Comparison of ENCODE assay signal across 15 cellular contexts in the genomic region with DNA sequence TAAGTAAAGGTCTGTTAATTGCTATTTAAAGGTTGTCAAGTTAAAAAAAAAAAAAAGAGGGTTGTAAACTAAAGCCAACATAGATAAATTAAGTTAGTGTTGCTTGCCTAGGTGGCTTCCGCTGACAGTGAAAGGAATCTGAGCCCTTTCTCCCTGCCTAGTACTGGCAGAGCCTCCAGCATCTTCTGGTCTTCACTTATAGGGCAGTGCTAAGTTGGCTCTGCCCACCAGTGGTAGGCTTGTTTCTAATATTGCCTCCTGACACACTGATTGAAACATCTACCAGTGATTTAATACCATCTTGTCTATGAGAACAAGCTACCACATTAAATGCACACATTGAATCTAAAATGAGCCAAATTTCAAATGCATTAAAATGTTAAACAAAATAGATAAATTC. TPM values are rescaled to one million over a fixed set of nuclear protein-coding genes. Genes with fewer than 3 reads are reported as not detected.
A peak's percentile ranks its signal among the peaks of the same experiment; 100 is the strongest.
DNase-seq lines count a peak whose midpoint lies in the region; ATAC-seq and TF ChIP-seq lines count a peak whose summit lies in the region.
"Had no signal": no experiment of that assay in that cellular context is flagged by ENCODE, and none has a peak within 500 bp of the region (broad histone marks: within the 10 kb centered on the region; RNA-seq: fewer than 3 reads in every experiment).

No MANE protein-coding gene starts in this region.

- WGBS in right cardiac atrium, result 76% methylated on average over 1 of the region's 1 CpG
- no CpG with 5 or more reads among the region's 1 CpG for WGBS in trophoblast cell (ENCODE audit: extremely low coverage, insufficient coverage, insufficient read length)

- no peaks in the 10 kb centered on the region for H3K36me3 Mint-ChIP-seq in WTC11
- no peaks in the 10 kb centered on the region for H3K36me3 Mint-ChIP-seq in activated naive CD4-positive, alpha-beta T cell treated with anti-CD3 and anti-CD28 coated beads, Interleukin-2, amount 50 U/mL, for 72 hours
- H3K36me3 Mint-ChIP-seq: CD4-positive, alpha-beta memory T cell had no signal

- no peak overlapping the region for H2BK120ac ChIP-seq in trophoblast cell (ENCODE audit: insufficient read depth, low read length, poor library complexity)

- H4K8ac ChIP-seq in trophoblast cell (ENCODE audit: low read depth, low read length), result no peak overlapping the region

- peaks cover 67% of the 10 kb centered on the region for H3K4me1 Mint-ChIP-seq in WTC11

- no peaks in the 10 kb centered on the region for H3K9me3 Mint-ChIP-seq in WTC11
- peaks cover 0 to 7% of the 10 kb centered on the region in 2 donors for H3K9me3 Mint-ChIP-seq in activated naive CD4-positive, alpha-beta T cell treated with anti-CD3 and anti-CD28 coated beads, Interleukin-2, amount 50 U/mL, for 72 hours
- H3K9me3 Mint-ChIP-seq: CD4-positive, alpha-beta memory T cell; HFFc6 had no signal

- H3K18ac ChIP-seq in trophoblast cell (ENCODE audit: low read length), result no peak overlapping the region

- H3K27ac ChIP-seq in right cardiac atrium (ENCODE audit: low read length) (no peak overlapping the region), trophoblast cell (ENCODE audit: low read depth, low read length) (no peak overlapping the region)

- H3K4me2 ChIP-seq in trophoblast cell (ENCODE audit: low read length), result no peak overlapping the region

- no peak overlapping the region for H4K12ac ChIP-seq in trophoblast cell (ENCODE audit: low read depth, low read length)

- no peaks in the 10 kb centered on the region for H3K9me3 ChIP-seq in right cardiac atrium (ENCODE audit: control insufficient read depth, low read length)
- H3K9me3 ChIP-seq in trophoblast cell (ENCODE audit: insufficient read depth, low read depth, low read length), result no peaks in the 10 kb centered on the region
- H3K9me3 ChIP-seq: HAP-1 had no signal

- H3K4ac ChIP-seq in trophoblast cell (ENCODE audit: low read depth, low read length), result peak overlapping the region; percentile 79

- no peaks in the 10 kb centered on the region for H3K36me3 ChIP-seq in trophoblast cell (ENCODE audit: control insufficient read depth in 1 of 2, insufficient read depth in 2 of 2, low read length in 2 of 2)

- no peaks in the 10 kb centered on the region for H3K79me1 ChIP-seq in trophoblast cell (ENCODE audit: low read length)

- intact Hi-C loops in left ventricle myocardium superior (cut with micrococcal nuclease) (no loop called here), right cardiac atrium (cut with DNase I) (no loop called here)

- POLR2A ChIA-PET in WTC11 (lab: Charles Lee), result no interaction called here

- H3K4me3 ChIP-seq in right cardiac atrium (ENCODE audit: low read length) (no peak overlapping the region), trophoblast cell (ENCODE audit: low read depth, low read length) (no peak overlapping the region)
- H3K4me3 ChIP-seq: HAP-1 had no signal

- peak; percentile 55 for ATAC-seq in left ventricle myocardium superior
- ATAC-seq in right cardiac atrium, result no peak
- ATAC-seq in WTC11, result no peak
- ATAC-seq in omental fat pad (ENCODE audit: low FRiP score), result no peak
- ATAC-seq in activated naive CD4-positive, alpha-beta T cell treated with anti-CD3 and anti-CD28 coated beads, Interleukin-2, amount 50 U/mL, for 72 hours, result no peak

- CTCF ChIA-PET in WTC11 (lab: Charles Lee), result interaction anchor here (0.5 to 1.3 kb wide), 4 partner anchors 17 to 345 kb away, joined by 3 to 4 read pairs (median 3); no protein-coding TSS in a partner anchor

- H3K4me1 ChIP-seq in right cardiac atrium (ENCODE audit: control insufficient read depth, insufficient read depth, low read length) (peaks cover 5% of the 10 kb centered on the region), trophoblast cell (ENCODE audit: control insufficient read depth in 1 of 2, insufficient read depth in 2 of 2, low read length in 2 of 2) (peaks cover 2 to 5% of the 10 kb centered on the region in 2 experiments)

- H3K14ac ChIP-seq in trophoblast cell (ENCODE audit: low read length), result no peak overlapping the region

- H4K91ac ChIP-seq in trophoblast cell (ENCODE audit: low read depth, low read length), result no peak overlapping the region

- H3K4me3 Mint-ChIP-seq in WTC11, result no peak overlapping the region
- H3K4me3 Mint-ChIP-seq: CD4-positive, alpha-beta memory T cell; HFFc6 had no signal

- no peak overlapping the region for H2AK5ac ChIP-seq in trophoblast cell (ENCODE audit: low read length)

- no peak overlapping the region for H2BK5ac ChIP-seq in trophoblast cell (ENCODE audit: low read depth, low read length, poor library complexity)

- TF ChIP-seq CTCF in WTC11 (IDR thresholded peaks at IDR 0.05) (no peak), omental fat pad (IDR thresholded peaks at IDR 0.05) (no peak)

- no peak overlapping the region for H3K23ac ChIP-seq in trophoblast cell (ENCODE audit: low read length)

- H3K27ac Mint-ChIP-seq in WTC11, result 0 out of 2 replicates have a peak overlapping the region, but pooled peaks have one; percentile 29
- H3K27ac Mint-ChIP-seq in activated naive CD4-positive, alpha-beta T cell treated with anti-CD3 and anti-CD28 coated beads, Interleukin-2, amount 50 U/mL, for 72 hours, result no peak overlapping the region
- H3K27ac Mint-ChIP-seq: CD4-positive, alpha-beta memory T cell; HFFc6 had no signal

- H3K27me3 Mint-ChIP-seq in WTC11 (ENCODE audit: low read depth), result no peaks in the 10 kb centered on the region
- H3K27me3 Mint-ChIP-seq: CD4-positive, alpha-beta memory T cell had no signal

- no peak for DNase-seq in left ventricle myocardium superior
- no peak for DNase-seq in right cardiac atrium
- DNase-seq in WTC11 (ENCODE audit: low spot score), result no peak
- DNase-seq in trophoblast cell, result no peak
- DNase-seq in omental fat pad (ENCODE audit: low spot score), result no peak
- no peak for DNase-seq in activated naive CD4-positive, alpha-beta T cell treated with anti-CD3 and anti-CD28 coated beads, Interleukin-2, amount 50 U/mL, for 72 hours (ENCODE audit: low spot score in 2 of 2)
- DNase-seq: C1 segment of cervical spinal cord; Calu3; CD4-positive, alpha-beta memory T cell; COR-L47; DMS53; DMS79 treated with DMSO at 0.1 percent for 48 hours; GF-D8; HFFc6 had no signal

- H2AFZ ChIP-seq in trophoblast cell (ENCODE audit: insufficient read depth, low read length, poor library complexity), result no peak overlapping the region

- H2BK12ac ChIP-seq in trophoblast cell (ENCODE audit: low read length), result no peak overlapping the region

- H3K9ac ChIP-seq in trophoblast cell (ENCODE audit: low read length), result no peak overlapping the region

- no peaks in the 10 kb centered on the region for H3K27me3 ChIP-seq in right cardiac atrium (ENCODE audit: control insufficient read depth, insufficient read depth)
- H3K27me3 ChIP-seq in trophoblast cell (ENCODE audit: insufficient read depth, low read length), result no peaks in the 10 kb centered on the region

- H3K79me2 ChIP-seq in trophoblast cell (ENCODE audit: control insufficient read depth, insufficient read depth, low read length, poor library complexity), result peaks cover 2% of the 10 kb centered on the region

TF ChIP-seq in WTC11, 78 proteins besides CTCF, POLR2A, EP300 and RAD21:
- TF ChIP-seq RELA (CRISPR knock-in tag; IDR thresholded peaks at IDR 0.05; ENCODE audit: borderline replicate concordance) (no peak), ETV6 (CRISPR knock-in tag; IDR thresholded peaks at IDR 0.05) (no peak), NR3C1 (CRISPR knock-in tag; conservative IDR thresholded peaks at IDR 0.05; ENCODE audit: low read depth) (no peak), FOXK1 (CRISPR knock-in tag; IDR thresholded peaks at IDR 0.05) (no peak), JAZF1 (CRISPR knock-in tag; IDR thresholded peaks at IDR 0.05) (no peak), MXD4 (CRISPR knock-in tag; IDR thresholded peaks at IDR 0.05; ENCODE audit: borderline replicate concordance) (no peak)
- TF ChIP-seq, protein P1, sequence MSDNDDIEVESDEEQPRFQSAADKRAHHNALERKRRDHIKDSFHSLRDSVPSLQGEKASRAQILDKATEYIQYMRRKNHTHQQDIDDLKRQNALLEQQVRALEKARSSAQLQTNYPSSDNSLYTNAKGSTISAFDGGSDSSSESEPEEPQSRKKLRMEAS (CRISPR knock-in tag; IDR thresholded peaks at IDR 0.05), result no peak
- TF ChIP-seq, protein P2, sequence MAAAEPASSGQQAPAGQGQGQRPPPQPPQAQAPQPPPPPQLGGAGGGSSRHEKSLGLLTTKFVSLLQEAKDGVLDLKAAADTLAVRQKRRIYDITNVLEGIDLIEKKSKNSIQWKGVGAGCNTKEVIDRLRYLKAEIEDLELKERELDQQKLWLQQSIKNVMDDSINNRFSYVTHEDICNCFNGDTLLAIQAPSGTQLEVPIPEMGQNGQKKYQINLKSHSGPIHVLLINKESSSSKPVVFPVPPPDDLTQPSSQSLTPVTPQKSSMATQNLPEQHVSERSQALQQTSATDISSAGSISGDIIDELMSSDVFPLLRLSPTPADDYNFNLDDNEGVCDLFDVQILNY (CRISPR knock-in tag; IDR thresholded peaks at IDR 0.05), result no peak
- TF ChIP-seq, protein P3, sequence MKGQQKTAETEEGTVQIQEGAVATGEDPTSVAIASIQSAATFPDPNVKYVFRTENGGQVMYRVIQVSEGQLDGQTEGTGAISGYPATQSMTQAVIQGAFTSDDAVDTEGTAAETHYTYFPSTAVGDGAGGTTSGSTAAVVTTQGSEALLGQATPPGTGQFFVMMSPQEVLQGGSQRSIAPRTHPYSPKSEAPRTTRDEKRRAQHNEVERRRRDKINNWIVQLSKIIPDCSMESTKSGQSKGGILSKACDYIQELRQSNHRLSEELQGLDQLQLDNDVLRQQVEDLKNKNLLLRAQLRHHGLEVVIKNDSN (CRISPR knock-in tag; IDR thresholded peaks at IDR 0.05), result no peak
TF ChIP-seq in WTC11: peak in this region for 0.

RNA-seq across cellular contexts. Expression of a gene that starts 39.7 kb away (rescaled TPM):
- total RNA-seq in left ventricle myocardium superior (62.5 TPM), right cardiac atrium (10 to 100 TPM; 51.0 to 88.0 (median 74.8) TPM), WTC11 (2021) (53.4 to 61.1 TPM (median 57.1 TPM) in 3 replicates), omental fat pad (10 to 100 TPM; 11.3 to 33.1 (median 16.9) TPM)
- 47.3 TPM for polyA plus RNA-seq in right cardiac atrium
- polyA plus RNA-seq in trophoblast cell (2013), result 33.8 and 35.6 TPM in 2 replicates
- 1 to 10 TPM in 1 of 2 donors, under 1 TPM in 1; 0.66 to 2.9 TPM for total RNA-seq in activated naive CD4-positive, alpha-beta T cell treated with anti-CD3 and anti-CD28 coated beads, Interleukin-2, amount 50 U/mL, for 72 hours
